Comparison of ENCODE assay signal across 24 cellular contexts in genomic region chrX:43679778-43680177, GRCh38. TPM values are rescaled to one million over a fixed set of nuclear protein-coding genes. Genes with fewer than 3 reads are reported as not detected.
DNase-seq lines count a peak whose midpoint lies in the region; ATAC-seq and TF ChIP-seq lines count a peak whose summit lies in the region.
"Had no signal": no experiment of that assay in that cellular context is flagged by ENCODE, and none has a peak within 500 bp of the region (broad histone marks: within the 10 kb centered on the region; RNA-seq: fewer than 3 reads in every experiment).

No MANE protein-coding gene starts in this region.

- TF ChIP-seq CTCF in osteocyte (IDR thresholded peaks at IDR 0.05) = no peak

- peaks cover 11% of the 10 kb centered on the region for H3K9me3 Mint-ChIP-seq in osteocyte (ENCODE audit: unreplicated experiment)
- H3K9me3 Mint-ChIP-seq in activated naive CD4-positive, alpha-beta T cell treated with anti-CD3 and anti-CD28 coated beads, Interleukin-2, amount 50 U/mL, for 72 hours = no peaks in the 10 kb centered on the region
- H3K9me3 Mint-ChIP-seq: activated CD4-positive, alpha-beta memory T cell treated with anti-CD3 and anti-CD28 coated beads, Interleukin-2, amount 10 ng/mL, durations not matched to agents 7 days and 5 days; memory B cell; naive thymus-derived CD4-positive, alpha-beta T cell had no signal

- peaks cover 25% of the 10 kb centered on the region for H3K4me1 Mint-ChIP-seq in osteocyte (ENCODE audit: unreplicated experiment)
- H3K4me1 Mint-ChIP-seq: activated CD4-positive, alpha-beta memory T cell treated with anti-CD3 and anti-CD28 coated beads, Interleukin-2, amount 10 ng/mL, durations not matched to agents 7 days and 5 days; memory B cell; naive thymus-derived CD4-positive, alpha-beta T cell had no signal

- H3K27me3 Mint-ChIP-seq in osteocyte (ENCODE audit: unreplicated experiment) = no peaks in the 10 kb centered on the region
- H3K27me3 Mint-ChIP-seq: activated CD4-positive, alpha-beta memory T cell treated with anti-CD3 and anti-CD28 coated beads, Interleukin-2, amount 10 ng/mL, durations not matched to agents 7 days and 5 days had no signal

- no peak overlapping the region for H3K4me3 Mint-ChIP-seq in osteocyte (ENCODE audit: unreplicated experiment)
- H3K4me3 Mint-ChIP-seq: activated CD4-positive, alpha-beta memory T cell treated with anti-CD3 and anti-CD28 coated beads, Interleukin-2, amount 10 ng/mL, durations not matched to agents 7 days and 5 days; endodermal cell; memory B cell; naive thymus-derived CD4-positive, alpha-beta T cell had no signal

- H3K27ac Mint-ChIP-seq in osteocyte (ENCODE audit: unreplicated experiment) = peak overlapping the region; percentile 58
- H3K27ac Mint-ChIP-seq in activated naive CD4-positive, alpha-beta T cell treated with anti-CD3 and anti-CD28 coated beads, Interleukin-2, amount 50 U/mL, for 72 hours = no peak overlapping the region
- H3K27ac Mint-ChIP-seq: activated CD4-positive, alpha-beta memory T cell treated with anti-CD3 and anti-CD28 coated beads, Interleukin-2, amount 10 ng/mL, durations not matched to agents 7 days and 5 days; endodermal cell; memory B cell; naive thymus-derived CD4-positive, alpha-beta T cell had no signal

- H3K36me3 Mint-ChIP-seq in osteocyte (ENCODE audit: unreplicated experiment) = no peaks in the 10 kb centered on the region
- peaks cover 0 to 5% of the 10 kb centered on the region in 2 donors for H3K36me3 Mint-ChIP-seq in activated naive CD4-positive, alpha-beta T cell treated with anti-CD3 and anti-CD28 coated beads, Interleukin-2, amount 50 U/mL, for 72 hours
- H3K36me3 Mint-ChIP-seq: memory B cell; naive thymus-derived CD4-positive, alpha-beta T cell had no signal

- peak; percentile 6 for DNase-seq in NCI-H2227 treated with DMSO at 0.1 percent for 48 hours (lab: John Stamatoyannopoulos, UW)
- DNase-seq in NCI-H2227 (lab: John Stamatoyannopoulos, UW; ENCODE audit: unreplicated experiment) = no peak
- peak; percentile 34 to 72 for DNase-seq in NCI-H446 (lab: John Stamatoyannopoulos, UW)
- peak; percentile 51 for DNase-seq in dermis blood vessel endothelial cell
- DNase-seq in osteocyte (ENCODE audit: extremely low spot score, unreplicated experiment) = no peak
- DNase-seq in NCI-H146 treated with DMSO at 0.1 percent for 48 hours (lab: John Stamatoyannopoulos, UW; ENCODE audit: unreplicated experiment) = no peak
- no peak for DNase-seq in activated CD4-positive, CD25-positive, alpha-beta regulatory T cell treated with anti-CD3 and anti-CD28 coated beads, Interleukin-2, amount 50 U/mL, for 72 hours
- no peak for DNase-seq in activated naive CD4-positive, alpha-beta T cell treated with anti-CD3 and anti-CD28 coated beads, Interleukin-2, amount 50 U/mL, for 72 hours (ENCODE audit: low spot score in 2 of 2)
- DNase-seq: 8988T; activated CD4-positive, alpha-beta memory T cell treated with anti-CD3 and anti-CD28 coated beads, Interleukin-2, amount 10 ng/mL, durations not matched to agents 7 days and 5 days; activated naive CD4-positive, alpha-beta T cell; activated T-cell treated with anti-CD3 and anti-CD28 coated beads, Interleukin-2, amount 50 U/mL, for 1 hour; anterior cingulate cortex; endodermal cell; foreskin melanocyte; naive thymus-derived CD4-positive, alpha-beta T cell; NCI-H1694; NCI-H524; stimulated activated naive CD4-positive, alpha-beta T cell; T-helper 2 cell; tibial artery; WERI-Rb-1 had no signal

- no peak for ATAC-seq in activated naive CD4-positive, alpha-beta T cell treated with anti-CD3 and anti-CD28 coated beads, Interleukin-2, amount 50 U/mL, for 72 hours
- ATAC-seq: naive thymus-derived CD4-positive, alpha-beta T cell had no signal

RNA-seq across cellular contexts. Expression of gene MAOA, which starts 23.7 kb away (rescaled TPM):
- total RNA-seq in dermis blood vessel endothelial cell (149 and 161 TPM in 2 replicates), osteocyte (0.26 and 0.32 TPM in 2 replicates)
- total RNA-seq in activated naive CD4-positive, alpha-beta T cell treated with anti-CD3 and anti-CD28 coated beads, Interleukin-2, amount 50 U/mL, for 72 hours = 1 to 10 TPM in 1 of 2 donors, under 1 TPM in 1; 0.66 to 3.8 TPM
- total RNA-seq: OCI-LY7 had no signal

Comparison
In these comparisons a context has a peak if more than half of its experiments do, and no peak if none do; other contexts are left out.
1. DNase-seq: peak in NCI-H2227 treated with DMSO at 0.1 percent for 48 hours (single experiment), NCI-H446 (2 of 2) and dermis blood vessel endothelial cell (single experiment); none in NCI-H2227 (single experiment), osteocyte (single experiment), NCI-H146 treated with DMSO at 0.1 percent for 48 hours (single experiment), activated CD4-positive, CD25-positive, alpha-beta regulatory T cell treated with anti-CD3 and anti-CD28 coated beads, Interleukin-2, amount 50 U/mL, for 72 hours (single experiment) and activated naive CD4-positive, alpha-beta T cell treated with anti-CD3 and anti-CD28 coated beads, Interleukin-2, amount 50 U/mL, for 72 hours (0 of 2).
2. RNA of gene MAOA, which starts 23.7 kb away (total RNA-seq): 149 to 161 TPM in dermis blood vessel endothelial cell; 0.66 to 3.8 TPM in activated naive CD4-positive, alpha-beta T cell treated with anti-CD3 and anti-CD28 coated beads, Interleukin-2, amount 50 U/mL, for 72 hours and 0.26 to 0.32 TPM in osteocyte; every median in the first group is over 10 times any median in the second.